ENCODE assay signal across 23 cellular contexts in genomic region chr3:37932505-37932904, GRCh38.
"Had no signal": no experiment of that assay in that cellular context is flagged by ENCODE, and none has a peak within 500 bp of the region (broad histone marks: within the 10 kb centered on the region; RNA-seq: fewer than 3 reads in every experiment).

No MANE protein-coding gene starts in this region.

- H3K9me3 ChIP-seq: left lung, neutrophil, right lobe of liver, stomach, suprapubic skin, vagina had no signal

- H3K9ac ChIP-seq: parathyroid adenoma had no signal

- H3K4me1 Mint-ChIP-seq: central memory CD8-positive, alpha-beta T cell; natural killer cell; stimulated activated memory B cell treated with anti-CD40 and anti-IgM and Interleukin-4, amounts not matched to agents 10 μg/mL and 1 μg/mL and 100 μg/mL, for 72 hours had no signal

- DNase-seq: activated CD4-positive, alpha-beta T cell treated with anti-CD3 and anti-CD28 coated beads for 1 hour; activated CD4-positive, alpha-beta T cell treated with anti-CD3 and anti-CD28 coated beads, Interleukin-2, amount 50 U/mL, for 1 hour; activated naive CD4-positive, alpha-beta T cell treated with Interleukin-2 at 50 U/mL for 16 hours; activated naive CD8-positive, alpha-beta T cell treated with anti-CD3 and anti-CD28 coated beads for 36 hours; activated T-cell treated with anti-CD3 and anti-CD28 coated beads, Interleukin-2, amount 50 U/mL, for 1 hour; effector CD8-positive, alpha-beta T cell; erythroblast; foreskin keratinocyte; kidney; left lung; natural killer cell; right lobe of liver; stomach; T-helper 2 cell; trophoblast cell had no signal

- H3K27ac Mint-ChIP-seq: activated naive CD8-positive, alpha-beta T cell treated with anti-CD3 and anti-CD28 coated beads for 36 hours; natural killer cell; stimulated activated memory B cell treated with anti-CD40 and anti-IgM and Interleukin-4, amounts not matched to agents 10 μg/mL and 1 μg/mL and 100 μg/mL, for 72 hours had no signal

- H3K36me3 Mint-ChIP-seq: activated naive CD8-positive, alpha-beta T cell treated with anti-CD3 and anti-CD28 coated beads for 36 hours; natural killer cell; stimulated activated memory B cell treated with anti-CD40 and anti-IgM and Interleukin-4, amounts not matched to agents 10 μg/mL and 1 μg/mL and 100 μg/mL, for 72 hours had no signal

- H3K4me3 ChIP-seq: left lung, lung, right lobe of liver, skin epidermis, stomach, suprapubic skin, vagina had no signal

- ATAC-seq: foreskin keratinocyte; left lung; natural killer cell; right lobe of liver; stimulated activated memory B cell treated with anti-CD40 and anti-IgM and Interleukin-4, amounts not matched to agents 10 μg/mL and 1 μg/mL and 100 μg/mL, for 72 hours had no signal

- H3K9me3 Mint-ChIP-seq: activated naive CD8-positive, alpha-beta T cell treated with anti-CD3 and anti-CD28 coated beads for 36 hours; central memory CD8-positive, alpha-beta T cell; natural killer cell had no signal

- H3K27me3 ChIP-seq: foreskin keratinocyte, left lung, neutrophil, right lobe of liver, stomach, suprapubic skin, vagina had no signal

- H3K36me3 ChIP-seq: left lung, neutrophil, right lobe of liver, stomach, suprapubic skin, vagina had no signal

- H3K27me3 Mint-ChIP-seq: activated naive CD8-positive, alpha-beta T cell treated with anti-CD3 and anti-CD28 coated beads for 36 hours had no signal

- H3K27ac ChIP-seq: foreskin keratinocyte, left lung, neutrophil, parathyroid adenoma, right lobe of liver, skin epidermis, suprapubic skin, vagina had no signal

- H3K4me3 Mint-ChIP-seq: activated naive CD8-positive, alpha-beta T cell treated with anti-CD3 and anti-CD28 coated beads for 36 hours; central memory CD8-positive, alpha-beta T cell; natural killer cell; stimulated activated memory B cell treated with anti-CD40 and anti-IgM and Interleukin-4, amounts not matched to agents 10 μg/mL and 1 μg/mL and 100 μg/mL, for 72 hours had no signal

- H2AFZ ChIP-seq: parathyroid adenoma had no signal

- H3K4me1 ChIP-seq: parathyroid adenoma had no signal
